Comparison of ENCODE assay signal across 1 cellular context in genomic region chr17:76104896-76105231, GRCh38.
TF ChIP-seq lines count a peak whose summit lies in the region.

No MANE protein-coding gene starts in this region.

TF ChIP-seq in HCT116, 20 proteins besides CTCF, POLR2A, EP300 and RAD21:
- TF ChIP-seq JUND (IDR thresholded peaks at IDR 0.05) (no peak), ATF3 (IDR thresholded peaks at IDR 0.05) (no peak), EZH2 (IDR thresholded peaks at IDR 0.05) (no peak), ZFX (IDR thresholded peaks at IDR 0.05) (no peak), FOSL1 (IDR thresholded peaks at IDR 0.05; ENCODE audit: low read depth) (no peak), CEBPB (IDR thresholded peaks at IDR 0.05; ENCODE audit: low read depth) (no peak), TCF7L2 (IDR thresholded peaks at IDR 0.05; ENCODE audit: borderline replicate concordance, extremely low read depth, insufficient read depth, insufficient read length) (no peak), ZNF274 (IDR thresholded peaks at IDR 0.05; ENCODE audit: low read depth, low read length) (no peak), SRF (IDR thresholded peaks at IDR 0.05; ENCODE audit: low read depth) (no peak), ELF1 (IDR thresholded peaks at IDR 0.05; ENCODE audit: borderline replicate concordance, low read depth) (no peak), ZBTB33 (IDR thresholded peaks at IDR 0.05; ENCODE audit: extremely low read depth, insufficient replicate concordance, low read length) (no peak), SIN3A (IDR thresholded peaks at IDR 0.05; ENCODE audit: low read depth) (no peak), POLR2AphosphoS5 (IDR thresholded peaks at IDR 0.05; ENCODE audit: low read depth, low read length) (no peak)
